Comparison of ENCODE assay signal across 2 cellular contexts in the genomic region with DNA sequence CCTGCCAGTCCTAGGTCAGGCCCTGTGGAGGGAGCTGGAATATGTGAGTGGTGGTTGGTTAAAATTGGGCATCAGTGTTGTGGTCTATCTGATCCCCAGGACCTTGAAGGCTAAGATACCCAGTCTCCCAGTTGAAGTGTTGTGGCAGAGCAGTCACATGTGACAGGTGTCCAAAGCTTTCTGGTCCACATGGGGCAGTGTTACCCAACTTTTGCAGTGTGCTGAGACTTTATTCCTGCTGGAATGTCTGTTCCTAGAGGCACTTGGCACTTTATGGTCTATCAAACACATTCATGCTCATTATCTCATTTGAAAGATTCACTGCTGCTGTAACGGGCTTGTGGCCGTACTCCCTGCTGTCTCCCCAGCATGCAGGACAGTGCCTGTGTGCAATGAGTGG.
TF ChIP-seq lines count a peak whose summit lies in the region.

No MANE protein-coding gene starts in this region.

TF ChIP-seq in HEK293T, 16 proteins besides CTCF, POLR2A, EP300 and RAD21:
- TF ChIP-seq, protein P1, sequence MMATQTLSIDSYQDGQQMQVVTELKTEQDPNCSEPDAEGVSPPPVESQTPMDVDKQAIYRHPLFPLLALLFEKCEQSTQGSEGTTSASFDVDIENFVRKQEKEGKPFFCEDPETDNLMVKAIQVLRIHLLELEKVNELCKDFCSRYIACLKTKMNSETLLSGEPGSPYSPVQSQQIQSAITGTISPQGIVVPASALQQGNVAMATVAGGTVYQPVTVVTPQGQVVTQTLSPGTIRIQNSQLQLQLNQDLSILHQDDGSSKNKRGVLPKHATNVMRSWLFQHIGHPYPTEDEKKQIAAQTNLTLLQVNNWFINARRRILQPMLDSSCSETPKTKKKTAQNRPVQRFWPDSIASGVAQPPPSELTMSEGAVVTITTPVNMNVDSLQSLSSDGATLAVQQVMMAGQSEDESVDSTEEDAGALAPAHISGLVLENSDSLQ (IDR thresholded peaks at IDR 0.05): no peak
- TF ChIP-seq HDGF (IDR thresholded peaks at IDR 0.05; ENCODE audit: borderline replicate concordance) (no peak), FOXM1 (IDR thresholded peaks at IDR 0.05; ENCODE audit: borderline replicate concordance) (no peak), TARDBP (IDR thresholded peaks at IDR 0.05) (no peak), ARNT (IDR thresholded peaks at IDR 0.05) (no peak), SP1 (IDR thresholded peaks at IDR 0.05) (no peak), ELF4 (IDR thresholded peaks at IDR 0.05) (no peak), SUZ12 (IDR thresholded peaks at IDR 0.05) (no peak), CTBP1 (IDR thresholded peaks at IDR 0.05; ENCODE audit: borderline replicate concordance) (no peak), FOXA1 (IDR thresholded peaks at IDR 0.05) (no peak), FOXK2 (IDR thresholded peaks at IDR 0.05) (no peak), LEF1 (IDR thresholded peaks at IDR 0.05; ENCODE audit: borderline replicate concordance) (no peak), L3MBTL2 (conservative IDR thresholded peaks at IDR 0.05) (no peak), ZNF384 (IDR thresholded peaks at IDR 0.05) (no peak), BHLHE40 (IDR thresholded peaks at IDR 0.05; ENCODE audit: borderline replicate concordance) (no peak), NFRKB (IDR thresholded peaks at IDR 0.05) (no peak)

TF ChIP-seq in K562, 482 proteins besides CTCF, POLR2A, EP300 and RAD21:
- TF ChIP-seq SMAD4 (CRISPR knock-in tag; conservative IDR thresholded peaks at IDR 0.05): no peak
- TF ChIP-seq HDAC8 (tag; IDR thresholded peaks at IDR 0.05): no peak
- TF ChIP-seq SMARCA5 (IDR thresholded peaks at IDR 0.05): no peak
- no peak for TF ChIP-seq U2AF1 (optimal IDR thresholded peaks at IDR 0.05; ENCODE audit: low read depth, low read length)
- TF ChIP-seq HNRNPLL (IDR thresholded peaks at IDR 0.05; ENCODE audit: low read depth, low read length, poor library complexity, severe bottlenecking): no peak
- TF ChIP-seq, protein P2, sequence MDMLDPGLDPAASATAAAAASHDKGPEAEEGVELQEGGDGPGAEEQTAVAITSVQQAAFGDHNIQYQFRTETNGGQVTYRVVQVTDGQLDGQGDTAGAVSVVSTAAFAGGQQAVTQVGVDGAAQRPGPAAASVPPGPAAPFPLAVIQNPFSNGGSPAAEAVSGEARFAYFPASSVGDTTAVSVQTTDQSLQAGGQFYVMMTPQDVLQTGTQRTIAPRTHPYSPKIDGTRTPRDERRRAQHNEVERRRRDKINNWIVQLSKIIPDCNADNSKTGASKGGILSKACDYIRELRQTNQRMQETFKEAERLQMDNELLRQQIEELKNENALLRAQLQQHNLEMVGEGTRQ (CRISPR knock-in tag; IDR thresholded peaks at IDR 0.05): peak; percentile 20; the same call in 1 of the 2 replicates
- no peak for TF ChIP-seq ZNF263 (CRISPR knock-in tag; IDR thresholded peaks at IDR 0.05; ENCODE audit: borderline replicate concordance)
- TF ChIP-seq CTBP1 (IDR thresholded peaks at IDR 0.05; ENCODE audit: borderline replicate concordance): peak; percentile 11; the same call in 1 of the 2 replicates
- no peak for TF ChIP-seq MAFK (IDR thresholded peaks at IDR 0.05; ENCODE audit: low read length)
- no peak for TF ChIP-seq SIX5 (IDR thresholded peaks at IDR 0.05; ENCODE audit: borderline replicate concordance in 1 of 2, insufficient read depth in 1 of 2, low read depth in 1 of 2, low read length in 2 of 2)
- TF ChIP-seq, protein P3, sequence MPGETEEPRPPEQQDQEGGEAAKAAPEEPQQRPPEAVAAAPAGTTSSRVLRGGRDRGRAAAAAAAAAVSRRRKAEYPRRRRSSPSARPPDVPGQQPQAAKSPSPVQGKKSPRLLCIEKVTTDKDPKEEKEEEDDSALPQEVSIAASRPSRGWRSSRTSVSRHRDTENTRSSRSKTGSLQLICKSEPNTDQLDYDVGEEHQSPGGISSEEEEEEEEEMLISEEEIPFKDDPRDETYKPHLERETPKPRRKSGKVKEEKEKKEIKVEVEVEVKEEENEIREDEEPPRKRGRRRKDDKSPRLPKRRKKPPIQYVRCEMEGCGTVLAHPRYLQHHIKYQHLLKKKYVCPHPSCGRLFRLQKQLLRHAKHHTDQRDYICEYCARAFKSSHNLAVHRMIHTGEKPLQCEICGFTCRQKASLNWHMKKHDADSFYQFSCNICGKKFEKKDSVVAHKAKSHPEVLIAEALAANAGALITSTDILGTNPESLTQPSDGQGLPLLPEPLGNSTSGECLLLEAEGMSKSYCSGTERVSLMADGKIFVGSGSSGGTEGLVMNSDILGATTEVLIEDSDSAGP (CRISPR knock-in tag; IDR thresholded peaks at IDR 0.05): no peak
- TF ChIP-seq, protein P4, sequence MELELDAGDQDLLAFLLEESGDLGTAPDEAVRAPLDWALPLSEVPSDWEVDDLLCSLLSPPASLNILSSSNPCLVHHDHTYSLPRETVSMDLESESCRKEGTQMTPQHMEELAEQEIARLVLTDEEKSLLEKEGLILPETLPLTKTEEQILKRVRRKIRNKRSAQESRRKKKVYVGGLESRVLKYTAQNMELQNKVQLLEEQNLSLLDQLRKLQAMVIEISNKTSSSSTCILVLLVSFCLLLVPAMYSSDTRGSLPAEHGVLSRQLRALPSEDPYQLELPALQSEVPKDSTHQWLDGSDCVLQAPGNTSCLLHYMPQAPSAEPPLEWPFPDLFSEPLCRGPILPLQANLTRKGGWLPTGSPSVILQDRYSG (tag; conservative IDR thresholded peaks at IDR 0.05; ENCODE audit: low read depth): no peak
